In genomic region chr13:46339035-46339666, GRCh38 we compare ENCODE assay signal across 8 cellular contexts. TPM values are rescaled to one million over a fixed set of nuclear protein-coding genes. Genes with fewer than 3 reads are reported as not detected.
DNase-seq lines count a peak whose midpoint lies in the region; ATAC-seq and TF ChIP-seq lines count a peak whose summit lies in the region.
"Had no signal": no experiment of that assay in that cellular context is flagged by ENCODE, and none has a peak within 500 bp of the region (broad histone marks: within the 10 kb centered on the region; RNA-seq: fewer than 3 reads in every experiment).

No MANE protein-coding gene starts in this region.

- H3K4me3 ChIP-seq in astrocyte of the spinal cord (ENCODE audit: low read depth, low read length), result no peak overlapping the region
- H3K4me3 ChIP-seq in skeletal muscle satellite cell (ENCODE audit: low read length), result no peak overlapping the region
- H3K4me3 ChIP-seq in ovary, result no peak overlapping the region

- H3K4me1 ChIP-seq in skeletal muscle satellite cell (ENCODE audit: control insufficient read depth, insufficient read depth, low read length) (peaks cover 35% of the 10 kb centered on the region), ovary (ENCODE audit: insufficient read depth) (no peaks in the 10 kb centered on the region)

- H3K36me3 ChIP-seq in skeletal muscle satellite cell (ENCODE audit: insufficient read depth, low read length) (no peaks in the 10 kb centered on the region), ovary (no peaks in the 10 kb centered on the region)

- POLR2A ChIA-PET in RWPE1 (lab: Yijun Ruan, JAX; ENCODE audit: low non-redundant PET), result no interaction called here

- TF ChIP-seq CTCF in astrocyte of the spinal cord (IDR thresholded peaks at IDR 0.05; ENCODE audit: low read depth, low read length), result peak; percentile 23
- no peak for TF ChIP-seq CTCF in RWPE1 (conservative IDR thresholded peaks at IDR 0.05; ENCODE audit: low read depth)
- no peak for TF ChIP-seq CTCF in ovary (IDR thresholded peaks at IDR 0.05)

- H3K27ac ChIP-seq in RWPE1, result no peak overlapping the region
- H3K27ac ChIP-seq in ovary, result no peak overlapping the region
- H3K27ac ChIP-seq: KMS-11 had no signal

- H3K9me3 ChIP-seq in skeletal muscle satellite cell (replicated peaks; ENCODE audit: low read length), result no peaks in the 10 kb centered on the region
- no peaks in the 10 kb centered on the region for H3K9me3 ChIP-seq in ovary

- H3K9ac ChIP-seq in skeletal muscle satellite cell (ENCODE audit: low read depth, low read length), result peak overlapping the region; percentile 5
- H3K9ac ChIP-seq: KMS-11 had no signal

- peak; percentile 50 for ATAC-seq in GM19395 (IDR thresholded peaks at IDR 0.05; ENCODE audit: unreplicated experiment)

- no peak for TF ChIP-seq EP300 in ovary (IDR thresholded peaks at IDR 0.05)

- H3K4me2 ChIP-seq in skeletal muscle satellite cell (ENCODE audit: low read length), result peak overlapping the region; percentile 49
- H3K4me2 ChIP-seq: KMS-11 had no signal

- CTCF ChIA-PET in RWPE1 (lab: Yijun Ruan, JAX), result interaction anchor here (0.6 to 0.7 kb wide), 2 partner anchors 111 to 263 kb away, joined by 3 to 4 read pairs; no protein-coding TSS in a partner anchor

- H3K27me3 ChIP-seq in skeletal muscle satellite cell (ENCODE audit: control insufficient read depth, insufficient read depth, low read length), result peaks cover 4% of the 10 kb centered on the region
- H3K27me3 ChIP-seq in ovary, result no peaks in the 10 kb centered on the region

- DNase-seq in HK-2 (ENCODE audit: unreplicated experiment) (peak; percentile 56), astrocyte of the spinal cord (ENCODE audit: low read depth, low spot score) (peak; percentile 96), RWPE1 (ENCODE audit: low spot score) (no peak), ovary (no peak), NCI-H1417 treated with DMSO at 0.1 percent for 48 hours (lab: John Stamatoyannopoulos, UW) (no peak)

- in situ Hi-C loops in astrocyte of the spinal cord (cut with HindIII; ENCODE audit: low sequenced_read_pairs), result no loop called here

- 56 to 60% (median 57%) methylated on average over 10 of the region's 10 CpGs for WGBS in ovary, 3 donors

- intact Hi-C loops in ovary (cut with DNase I), result no loop called here

- no peak for TF ChIP-seq POLR2A in ovary (IDR thresholded peaks at IDR 0.05)

RNA-seq across cellular contexts. Expression of gene RUBCNL, which starts 47.9 kb away (rescaled TPM):
- total RNA-seq in skeletal muscle satellite cell (2012; rRNA removed), result 2.0 and 3.3 TPM in 2 replicates
- 1 to 10 TPM in 5 of 7 donors, under 1 TPM in 2; 0.60 to 4.5 (median 1.5) TPM for total RNA-seq in ovary
- 1 to 10 TPM in 1 of 2 donors, under 1 TPM in 1; 0.57 to 4.4 TPM for polyA plus RNA-seq in ovary

Comparison
In these comparisons a context has a peak if more than half of its experiments do, and no peak if none do; other contexts are left out.
1. DNase-seq: peak in HK-2 (single experiment) and astrocyte of the spinal cord (single experiment); none in RWPE1 (single experiment), ovary (0 of 5) and NCI-H1417 treated with DMSO at 0.1 percent for 48 hours (single experiment).